1 cellular context compared by ENCODE assay signal in the genomic region with DNA sequence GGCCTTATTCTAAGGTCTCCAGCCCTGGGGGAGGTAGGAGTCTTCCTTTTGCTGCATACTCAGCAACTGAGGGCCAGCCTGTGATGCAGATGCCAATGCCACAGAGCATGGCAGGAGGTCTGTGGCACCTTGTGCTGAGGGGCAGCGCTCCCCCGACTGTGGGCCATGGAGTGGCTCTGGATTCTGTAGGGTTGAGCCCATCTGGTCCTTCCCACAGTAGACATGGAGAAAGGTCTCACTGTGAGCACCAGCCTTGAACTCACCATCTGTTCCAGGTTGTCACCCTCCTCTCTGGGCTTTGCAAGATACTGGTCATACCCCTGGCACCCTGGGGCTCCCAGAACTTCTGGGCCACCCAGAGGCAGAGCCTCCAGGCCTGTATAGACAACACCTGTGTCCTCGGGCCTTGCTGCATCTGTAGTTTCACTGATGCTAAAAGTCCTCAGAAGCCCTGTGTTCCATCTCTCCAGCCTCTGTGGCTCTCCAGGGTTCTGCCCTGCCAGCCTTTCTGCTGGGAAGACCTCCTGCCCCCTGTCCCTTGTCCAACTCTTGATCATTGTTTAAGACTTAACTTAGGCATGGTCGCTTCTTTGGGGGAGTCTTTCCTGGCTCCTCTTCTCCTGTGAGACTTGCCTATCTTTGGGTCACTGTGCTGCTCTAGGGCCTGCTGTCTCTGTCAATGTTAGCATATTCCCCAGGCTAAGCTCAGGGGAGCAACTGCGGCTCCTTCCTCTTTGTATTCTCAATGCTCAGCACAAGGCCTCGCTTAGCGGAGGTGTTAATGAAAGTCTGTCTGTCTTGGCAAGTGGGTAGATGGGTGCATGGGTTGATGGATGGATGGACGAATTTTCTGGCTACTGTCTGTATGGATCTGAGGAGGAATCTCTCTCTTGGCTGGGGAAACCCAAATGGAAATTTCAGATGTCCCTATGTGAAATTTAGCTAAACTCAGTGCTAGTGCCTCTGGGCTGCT.
TF ChIP-seq lines count a peak whose summit lies in the region.

No MANE protein-coding gene starts in this region.

TF ChIP-seq in endothelial cell of umbilical vein, 7 proteins besides CTCF, POLR2A, EP300 and RAD21 (continued from another document):
- TF ChIP-seq FOS (IDR thresholded peaks at IDR 0.05; ENCODE audit: borderline replicate concordance, insufficient read depth, low read length): no peak
- no peak for TF ChIP-seq MYC (IDR thresholded peaks at IDR 0.05; ENCODE audit: low read depth, low read length)
- TF ChIP-seq, protein P1, sequence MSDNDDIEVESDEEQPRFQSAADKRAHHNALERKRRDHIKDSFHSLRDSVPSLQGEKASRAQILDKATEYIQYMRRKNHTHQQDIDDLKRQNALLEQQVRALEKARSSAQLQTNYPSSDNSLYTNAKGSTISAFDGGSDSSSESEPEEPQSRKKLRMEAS (IDR thresholded peaks at IDR 0.05; ENCODE audit: insufficient read depth, insufficient read length): no peak
- TF ChIP-seq GATA2 (IDR thresholded peaks at IDR 0.05; ENCODE audit: insufficient read depth, insufficient read length, low read depth, low read length): no peak
- TF ChIP-seq JUN (IDR thresholded peaks at IDR 0.05; ENCODE audit: borderline replicate concordance, insufficient read depth, insufficient read length, low read depth): no peak
TF ChIP-seq in endothelial cell of umbilical vein: peak in this region for 0.
